Comparison of ENCODE assay signal across 1 cellular context in the genomic region with DNA sequence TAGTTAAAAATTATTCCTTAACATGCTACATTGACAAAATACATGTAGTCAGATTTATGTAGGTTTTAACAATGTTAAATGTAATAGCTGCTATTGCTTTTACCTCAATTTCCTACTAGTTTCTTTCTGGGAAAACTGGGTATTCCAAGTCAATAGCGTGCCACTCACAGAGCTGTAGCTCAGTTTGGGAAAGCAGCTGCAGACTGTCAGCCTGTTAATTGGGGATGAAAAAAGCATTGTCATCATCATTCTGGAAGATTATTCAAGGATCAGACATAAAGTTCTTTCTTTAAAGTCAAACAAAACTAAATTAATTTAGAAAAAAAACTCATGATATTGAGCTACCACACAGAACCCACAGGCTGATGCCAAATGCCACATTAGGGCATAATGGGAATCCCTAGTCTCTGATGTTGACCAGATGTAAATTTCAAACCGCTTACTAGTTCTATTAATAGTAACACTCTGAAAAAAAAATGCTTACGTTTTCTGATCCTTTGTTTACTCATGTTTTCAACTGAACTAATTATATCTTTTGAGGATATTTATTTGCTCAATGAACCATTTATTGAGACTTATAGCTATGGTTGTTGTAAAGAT.
TF ChIP-seq lines count a peak whose summit lies in the region.

No MANE protein-coding gene starts in this region.

TF ChIP-seq in GM12878, 131 proteins besides CTCF, POLR2A, EP300 and RAD21:
- peak; percentile 45 for TF ChIP-seq MEF2B (IDR thresholded peaks at IDR 0.05; ENCODE audit: partially characterized antibody, poor library complexity, severe bottlenecking)
- TF ChIP-seq, protein P1, sequence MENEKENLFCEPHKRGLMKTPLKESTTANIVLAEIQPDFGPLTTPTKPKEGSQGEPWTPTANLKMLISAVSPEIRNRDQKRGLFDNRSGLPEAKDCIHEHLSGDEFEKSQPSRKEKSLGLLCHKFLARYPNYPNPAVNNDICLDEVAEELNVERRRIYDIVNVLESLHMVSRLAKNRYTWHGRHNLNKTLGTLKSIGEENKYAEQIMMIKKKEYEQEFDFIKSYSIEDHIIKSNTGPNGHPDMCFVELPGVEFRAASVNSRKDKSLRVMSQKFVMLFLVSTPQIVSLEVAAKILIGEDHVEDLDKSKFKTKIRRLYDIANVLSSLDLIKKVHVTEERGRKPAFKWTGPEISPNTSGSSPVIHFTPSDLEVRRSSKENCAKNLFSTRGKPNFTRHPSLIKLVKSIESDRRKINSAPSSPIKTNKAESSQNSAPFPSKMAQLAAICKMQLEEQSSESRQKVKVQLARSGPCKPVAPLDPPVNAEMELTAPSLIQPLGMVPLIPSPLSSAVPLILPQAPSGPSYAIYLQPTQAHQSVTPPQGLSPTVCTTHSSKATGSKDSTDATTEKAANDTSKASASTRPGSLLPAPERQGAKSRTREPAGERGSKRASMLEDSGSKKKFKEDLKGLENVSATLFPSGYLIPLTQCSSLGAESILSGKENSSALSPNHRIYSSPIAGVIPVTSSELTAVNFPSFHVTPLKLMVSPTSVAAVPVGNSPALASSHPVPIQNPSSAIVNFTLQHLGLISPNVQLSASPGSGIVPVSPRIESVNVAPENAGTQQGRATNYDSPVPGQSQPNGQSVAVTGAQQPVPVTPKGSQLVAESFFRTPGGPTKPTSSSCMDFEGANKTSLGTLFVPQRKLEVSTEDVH (IDR thresholded peaks at IDR 0.05; ENCODE audit: low read depth, partially characterized antibody) = no peak
- no peak for TF ChIP-seq BACH1 (IDR thresholded peaks at IDR 0.05; ENCODE audit: borderline replicate concordance)
- TF ChIP-seq, protein P2, sequence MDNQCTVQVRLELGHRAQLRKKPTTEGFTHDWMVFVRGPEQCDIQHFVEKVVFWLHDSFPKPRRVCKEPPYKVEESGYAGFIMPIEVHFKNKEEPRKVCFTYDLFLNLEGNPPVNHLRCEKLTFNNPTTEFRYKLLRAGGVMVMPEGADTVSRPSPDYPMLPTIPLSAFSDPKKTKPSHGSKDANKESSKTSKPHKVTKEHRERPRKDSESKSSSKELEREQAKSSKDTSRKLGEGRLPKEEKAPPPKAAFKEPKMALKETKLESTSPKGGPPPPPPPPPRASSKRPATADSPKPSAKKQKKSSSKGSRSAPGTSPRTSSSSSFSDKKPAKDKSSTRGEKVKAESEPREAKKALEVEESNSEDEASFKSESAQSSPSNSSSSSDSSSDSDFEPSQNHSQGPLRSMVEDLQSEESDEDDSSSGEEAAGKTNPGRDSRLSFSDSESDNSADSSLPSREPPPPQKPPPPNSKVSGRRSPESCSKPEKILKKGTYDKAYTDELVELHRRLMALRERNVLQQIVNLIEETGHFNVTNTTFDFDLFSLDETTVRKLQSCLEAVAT (IDR thresholded peaks at IDR 0.05) = 0 out of 2 replicates have a peak, but pooled peaks have one; percentile 2
- TF ChIP-seq ZNF384 (IDR thresholded peaks at IDR 0.05; ENCODE audit: borderline replicate concordance, low read depth, low read length) = 0 out of 2 replicates have a peak, but pooled peaks have one; percentile 13
TF ChIP-seq in GM12878: peak in this region for 3.
